1 cellular context compared by ENCODE assay signal in genomic region chr17:27821318-27821717, GRCh38.
TF ChIP-seq lines count a peak whose summit lies in the region.

No MANE protein-coding gene starts in this region.

TF ChIP-seq in IMR-90, 13 proteins besides CTCF, POLR2A, EP300 and RAD21 (continued from another document):
- TF ChIP-seq ELK1 (IDR thresholded peaks at IDR 0.05; ENCODE audit: borderline replicate concordance, low read depth, low read length) (no peak), MXI1 (IDR thresholded peaks at IDR 0.05; ENCODE audit: borderline replicate concordance, low read depth, low read length) (no peak), BHLHE40 (IDR thresholded peaks at IDR 0.05; ENCODE audit: low read depth, low read length) (no peak)
